ENCODE assay signal across 4 cellular contexts in genomic region chr11:16764888-16765287, GRCh38.
"Had no signal": no experiment of that assay in that cellular context is flagged by ENCODE, and none has a peak within 500 bp of the region (broad histone marks: within the 10 kb centered on the region; RNA-seq: fewer than 3 reads in every experiment).

No MANE protein-coding gene starts in this region.

- H3K9me3 Mint-ChIP-seq: GM23338, H9 had no signal

- DNase-seq: H9, HCEC 1CT, IMR-90 had no signal

- H3K27ac Mint-ChIP-seq: GM23338, H9 had no signal

- ATAC-seq: GM23338 had no signal

- H3K4me3 ChIP-seq: GM23338 had no signal

- H3K4me3 Mint-ChIP-seq: GM23338, H9 had no signal

- H3K4me1 Mint-ChIP-seq: GM23338, H9 had no signal
